In genomic region chr15:66092053-66092976, GRCh38 we compare ENCODE assay signal across 22 cellular contexts.
A peak's percentile ranks its signal among the peaks of the same experiment; 100 is the strongest.
DNase-seq lines count a peak whose midpoint lies in the region; ATAC-seq, FAIRE-seq and TF ChIP-seq lines count a peak whose summit lies in the region.
"Had no signal": no experiment of that assay in that cellular context is flagged by ENCODE, and none has a peak within 500 bp of the region (broad histone marks: within the 10 kb centered on the region; RNA-seq: fewer than 3 reads in every experiment).

No MANE protein-coding gene starts in this region.

- no peak overlapping the region for H3K27ac Mint-ChIP-seq in WTC11
- H3K27ac Mint-ChIP-seq: CD8-positive, alpha-beta T cell had no signal

- H3K36me3 Mint-ChIP-seq in WTC11, result no peaks in the 10 kb centered on the region
- H3K36me3 Mint-ChIP-seq: CD8-positive, alpha-beta T cell had no signal

- peaks cover 8% of the 10 kb centered on the region; the same call in 1 of the 2 replicates for H3K4me1 Mint-ChIP-seq in WTC11

- FAIRE-seq in urothelium cell line (lab: Jason Lieb, UNC) (peak; percentile 62), GM12892 (lab: Jason Lieb, UNC) (no peak)
- FAIRE-seq: GM18507, GM19239 had no signal

- no peak for TF ChIP-seq POLR2A in GM12892 (IDR thresholded peaks at IDR 0.05; ENCODE audit: low read depth, low read length)

- ATAC-seq in WTC11 (no peak), HG02588 (IDR thresholded peaks at IDR 0.05; ENCODE audit: unreplicated experiment) (no peak)
- ATAC-seq: CD8-positive, alpha-beta T cell had no signal

- TF ChIP-seq CTCF in WTC11 (IDR thresholded peaks at IDR 0.05), result no peak

- DNase-seq in NCI-H2171 treated with DMSO at 0.1 percent for 48 hours (lab: John Stamatoyannopoulos, UW) (peak; percentile 16), NCI-H2171 (lab: John Stamatoyannopoulos, UW) (no peak), WTC11 (ENCODE audit: low spot score) (no peak), foreskin melanocyte (peak; percentile 11), urothelium cell line (ENCODE audit: low spot score) (no peak), hippocampal formation (lab: John Stamatoyannopoulos, UW) (no peak), GM12892 (ENCODE audit: insufficient read length) (no peak)
- DNase-seq: ACHN; C1 segment of cervical spinal cord; CD8-positive, alpha-beta T cell; DMS153; MM.1S; NCI-H1048; NCI-H1436; NCI-H2029 treated with DMSO at 0.1 percent for 48 hours; NCI-H446 treated with DMSO at 0.1 percent for 48 hours; NK-92 treated with Interleukin-12 subunit alpha and Interleukin-12 subunit beta, amount 100 ng/mL, for 24 hours; SJCRH30; T-helper 1 cell had no signal

- CTCF ChIA-PET in WTC11 (lab: Charles Lee), result interaction anchor here (1.0 to 2.1 kb wide), 2 partner anchors 12 to 46 kb away, joined by 5 to 6 read pairs; no protein-coding TSS in a partner anchor

- no peaks in the 10 kb centered on the region for H3K27me3 Mint-ChIP-seq in WTC11 (ENCODE audit: low read depth)

- POLR2A ChIA-PET in WTC11 (lab: Charles Lee), result no interaction called here

- H3K4me3 Mint-ChIP-seq in WTC11, result no peak overlapping the region
- H3K4me3 Mint-ChIP-seq: CD8-positive, alpha-beta T cell had no signal

- H3K9me3 Mint-ChIP-seq in WTC11, result no peaks in the 10 kb centered on the region
- H3K9me3 Mint-ChIP-seq: CD8-positive, alpha-beta T cell had no signal

TF ChIP-seq in WTC11, 78 proteins besides CTCF, POLR2A, EP300 and RAD21:
- peak; percentile 72; the same call in 1 of the 2 replicates for TF ChIP-seq GTF2I (CRISPR knock-in tag; conservative IDR thresholded peaks at IDR 0.05)
- no peak for TF ChIP-seq USF1 (CRISPR knock-in tag; IDR thresholded peaks at IDR 0.05)
TF ChIP-seq in WTC11: peak in this region for 1.

Comparison
In these comparisons a context has a peak if more than half of its experiments do, and no peak if none do; other contexts are left out.
1. DNase-seq: peak in NCI-H2171 treated with DMSO at 0.1 percent for 48 hours (single experiment) and foreskin melanocyte (single experiment); none in NCI-H2171 (single experiment), WTC11 (single experiment), urothelium cell line (single experiment), hippocampal formation (0 of 2) and GM12892 (single experiment).